ENCODE assay signal across 1 cellular context in genomic region chr11:62573006-62573591, GRCh38.
A peak's percentile ranks its signal among the peaks of the same experiment; 100 is the strongest.
TF ChIP-seq lines count a peak whose summit lies in the region.

No MANE protein-coding gene starts in this region.

TF ChIP-seq in H1, 55 proteins besides CTCF, POLR2A, EP300 and RAD21:
- TF ChIP-seq ASH2L (IDR thresholded peaks at IDR 0.05; ENCODE audit: low read length) (peak; percentile 16), POLR2AphosphoS5 (IDR thresholded peaks at IDR 0.05; ENCODE audit: low read depth, low read length) (no peak), SIN3A (conservative IDR thresholded peaks at IDR 0.05 in 1 of 2, IDR thresholded peaks at IDR 0.05 in 1 of 2; ENCODE audit: low read depth in 1 of 2, low read length in 2 of 2) (peak in 1 of 2 experiments; percentile 2; a peak in 1 of 4 replicates), SAP30 (IDR thresholded peaks at IDR 0.05; ENCODE audit: insufficient read depth, insufficient replicate concordance, low read length) (peak; percentile 81), HDAC2 (IDR thresholded peaks at IDR 0.05; ENCODE audit: borderline replicate concordance in 1 of 2, low read depth in 2 of 2, low read length in 2 of 2) (peak in 1 of 2 experiments; percentile 36; a peak in 1 of 4 replicates), TBP (IDR thresholded peaks at IDR 0.05; ENCODE audit: low read depth, low read length) (no peak), CREB1 (IDR thresholded peaks at IDR 0.05) (no peak)
